ENCODE assay signal across 8 cellular contexts in genomic region chr3:159988617-159989251, GRCh38. TPM values are rescaled to one million over a fixed set of nuclear protein-coding genes. Genes with fewer than 3 reads are reported as not detected.
DNase-seq lines count a peak whose midpoint lies in the region; ATAC-seq, FAIRE-seq and TF ChIP-seq lines count a peak whose summit lies in the region.

Gene IL12A, plus strand, starts transcription at chr3:159988835.

- H4K20me1 ChIP-seq in endothelial cell of umbilical vein (replicated peaks; ENCODE audit: control insufficient read depth, extremely low read depth, insufficient read depth, low read length), result no peaks in the 10 kb centered on the region

- peak; percentile 55 for FAIRE-seq in endothelial cell of umbilical vein (lab: Jason Lieb, UNC)

- H3K9me3 ChIP-seq in endothelial cell of umbilical vein (replicated peaks; ENCODE audit: control insufficient read depth, insufficient read depth, low read length), result no peaks in the 10 kb centered on the region

- peaks cover 19% of the 10 kb centered on the region for H3K4me1 Mint-ChIP-seq in activated CD8-positive, alpha-beta memory T cell treated with anti-CD3 and anti-CD28 coated beads, Interleukin-2, amount 10 ng/mL, durations not matched to agents 7 days and 5 days

- TSS peak; percentile 25 for BruUV-seq in endothelial cell of umbilical vein (replicated peaks; lab: Mats Ljungman, UMichigan)

- peak within 1 kb of the TSS; percentile 66 for H3K27ac Mint-ChIP-seq in activated CD8-positive, alpha-beta memory T cell treated with anti-CD3 and anti-CD28 coated beads, Interleukin-2, amount 10 ng/mL, durations not matched to agents 7 days and 5 days

- H3K9ac ChIP-seq in endothelial cell of umbilical vein (replicated peaks; ENCODE audit: extremely low read depth, insufficient read depth, low read length), result peak within 1 kb of the TSS; percentile 42

- no peaks in the 10 kb centered on the region for H3K9me3 Mint-ChIP-seq in activated CD8-positive, alpha-beta memory T cell treated with anti-CD3 and anti-CD28 coated beads, Interleukin-2, amount 10 ng/mL, durations not matched to agents 7 days and 5 days (ENCODE audit: low read depth)

- peak within 1 kb of the TSS; percentile 58 to 71 (median 60) for H3K4me3 ChIP-seq in endothelial cell of umbilical vein (replicated peaks in 1 of 3; ENCODE audit: insufficient read depth in 1 of 3, low read depth in 1 of 3, low read length in 3 of 3)

- H3K79me2 ChIP-seq in endothelial cell of umbilical vein (ENCODE audit: control insufficient read depth, insufficient read depth, low read length), result no peaks in the 10 kb centered on the region

- peak within 1 kb of the TSS; percentile 76 for H3K4me2 ChIP-seq in endothelial cell of umbilical vein (ENCODE audit: insufficient read depth, low read length)

- CTCF ChIA-PET in activated CD8-positive, alpha-beta memory T cell treated with anti-CD3 and anti-CD28 coated beads, Interleukin-2, amount 10 ng/mL, durations not matched to agents 7 days and 5 days (lab: Charles Lee), result interaction anchor here (0.7 to 7.9 kb wide), 24 partner anchors 14 to 729 kb away, joined by 3 to 128 read pairs (median 3); no protein-coding TSS in a partner anchor
- CTCF ChIA-PET in endothelial cell of umbilical vein (lab: Charles Lee), result interaction anchor here (0.8 to 11.2 kb wide), 40 partner anchors 10 to 729 kb away, joined by 3 to 182 read pairs (median 5); no protein-coding TSS in a partner anchor

- H3K36me3 Mint-ChIP-seq in activated CD8-positive, alpha-beta memory T cell treated with anti-CD3 and anti-CD28 coated beads, Interleukin-2, amount 10 ng/mL, durations not matched to agents 7 days and 5 days, result peaks cover 9% of the 10 kb centered on the region

- POLR2A ChIA-PET in endothelial cell of umbilical vein (lab: Charles Lee), result no interaction called here

- peak; percentile 95 for ATAC-seq in GM18873 (IDR thresholded peaks at IDR 0.05; ENCODE audit: low FRiP score, unreplicated experiment)
- peak; percentile 92 for ATAC-seq in HG03103 (IDR thresholded peaks at IDR 0.05; ENCODE audit: low read depth, unreplicated experiment)
- ATAC-seq in activated CD8-positive, alpha-beta memory T cell treated with anti-CD3 and anti-CD28 coated beads, Interleukin-2, amount 10 ng/mL, durations not matched to agents 7 days and 5 days, result peak; percentile 96

- H3K4me3 Mint-ChIP-seq in activated CD8-positive, alpha-beta memory T cell treated with anti-CD3 and anti-CD28 coated beads, Interleukin-2, amount 10 ng/mL, durations not matched to agents 7 days and 5 days, result peak within 1 kb of the TSS; percentile 76

- peaks cover 4% of the 10 kb centered on the region for H3K4me1 ChIP-seq in endothelial cell of umbilical vein (ENCODE audit: control insufficient read depth, extremely low read depth, insufficient read depth, low read length)

- H3K9me1 ChIP-seq in endothelial cell of umbilical vein (replicated peaks; ENCODE audit: control insufficient read depth, extremely low read depth, insufficient read depth, low read length), result no peaks in the 10 kb centered on the region

- intact Hi-C loops in endothelial cell of umbilical vein (cut with micrococcal nuclease), result loop anchor here (1.0 to 5.0 kb wide), 4 partner anchors 60 to 225 kb away; no protein-coding TSS in a partner anchor

- peak within 1 kb of the TSS; percentile 91 for H2AFZ ChIP-seq in endothelial cell of umbilical vein (ENCODE audit: low read depth, low read length)

- peaks cover 8% of the 10 kb centered on the region for H3K27me3 Mint-ChIP-seq in activated CD8-positive, alpha-beta memory T cell treated with anti-CD3 and anti-CD28 coated beads, Interleukin-2, amount 10 ng/mL, durations not matched to agents 7 days and 5 days

- H3K27ac ChIP-seq in endothelial cell of umbilical vein (ENCODE audit: insufficient read depth, low read depth, low read length), result no peak within 1 kb of the TSS

- TF ChIP-seq POLR2A in endothelial cell of umbilical vein (IDR thresholded peaks at IDR 0.05; ENCODE audit: low read depth, low read length), result no peak

- no peaks in the 10 kb centered on the region for H3K36me3 ChIP-seq in endothelial cell of umbilical vein (ENCODE audit: control insufficient read depth in 2 of 2, extremely low read depth in 1 of 2, insufficient read depth in 2 of 2, low read length in 2 of 2)

- TF ChIP-seq CTCF in endothelial cell of umbilical vein (IDR thresholded peaks at IDR 0.05; ENCODE audit: extremely low read depth in 1 of 2, insufficient read depth in 1 of 2, low read depth in 1 of 2, low read length in 2 of 2), result peak; percentile 96 to 98

- dilution Hi-C loops in endothelial cell of umbilical vein (cut with MboI; ENCODE audit: extremely low pct_ligation_motif_present, low sequenced_read_pairs), result no loop called here

- peak; percentile 73 to 74 for DNase-seq in AML-193 (lab: John Stamatoyannopoulos, UW)
- peak; percentile 67 for DNase-seq in NCI-H69 (lab: John Stamatoyannopoulos, UW)
- DNase-seq in activated CD8-positive, alpha-beta memory T cell treated with anti-CD3 and anti-CD28 coated beads, Interleukin-2, amount 10 ng/mL, durations not matched to agents 7 days and 5 days, result peak; percentile 89
- DNase-seq in endothelial cell of umbilical vein (ENCODE audit: low read depth, low spot score), result peak; percentile 75
- DNase-seq in mucosa of gallbladder (ENCODE audit: low spot score), result peak; percentile 53
- DNase-seq in stimulated activated CD8-positive, alpha-beta memory T cell treated with anti-CD3 and anti-CD28 coated beads, Interleukin-4, amount 100 ng/mL, for 4 hours (ENCODE audit: low read depth in 2 of 2, low spot score in 1 of 2), result peak; percentile 62 to 82

- no peaks in the 10 kb centered on the region for H3K27me3 ChIP-seq in endothelial cell of umbilical vein (ENCODE audit: control insufficient read depth in 2 of 2, insufficient read depth in 2 of 2, low read length in 2 of 2)

TF ChIP-seq in endothelial cell of umbilical vein, 7 proteins besides CTCF, POLR2A, EP300 and RAD21:
- TF ChIP-seq MYC (IDR thresholded peaks at IDR 0.05; ENCODE audit: low read depth, low read length), result no peak
- TF ChIP-seq POLR2AphosphoS5 (IDR thresholded peaks at IDR 0.05; ENCODE audit: insufficient read depth, low read depth, low read length), result no peak
- TF ChIP-seq JUN (IDR thresholded peaks at IDR 0.05; ENCODE audit: borderline replicate concordance, insufficient read depth, insufficient read length, low read depth), result no peak
- TF ChIP-seq EZH2 (IDR thresholded peaks at IDR 0.05; ENCODE audit: borderline replicate concordance, low read depth, low read length, severe bottlenecking), result no peak
- no peak for TF ChIP-seq GATA2 (IDR thresholded peaks at IDR 0.05; ENCODE audit: insufficient read depth, insufficient read length, low read depth, low read length)
- TF ChIP-seq MAX (IDR thresholded peaks at IDR 0.05; ENCODE audit: insufficient read depth, insufficient read length), result no peak
- peak; percentile 11 for TF ChIP-seq FOS (IDR thresholded peaks at IDR 0.05; ENCODE audit: borderline replicate concordance, insufficient read depth, low read length)

RNA-seq across cellular contexts. Expression of gene IL12A, which starts in this region (rescaled TPM):
- 1 to 10 TPM in 1 of 2 experiments, under 1 TPM in 1; 0.63 to 1.4 TPM for total RNA-seq in activated CD8-positive, alpha-beta memory T cell treated with anti-CD3 and anti-CD28 coated beads, Interleukin-2, amount 10 ng/mL, durations not matched to agents 7 days and 5 days
- total RNA-seq in endothelial cell of umbilical vein, result 1.5 and 1.7 TPM in 2 replicates
- polyA plus RNA-seq in endothelial cell of umbilical vein, result 1.6 and 2.8 TPM in 2 replicates
- 1.2 and 2.3 TPM in 2 replicates for polyA plus RNA-seq in endothelial cell of umbilical vein (2011; cell fraction: cytosol; rRNA removed)
- polyA plus RNA-seq in endothelial cell of umbilical vein (2011; cell fraction: nucleus; rRNA removed), result 3.1 and 3.2 TPM in 2 replicates
- polyA plus RNA-seq in endothelial cell of umbilical vein (2012), result 0.70 and 0.86 TPM in 2 replicates
- 0.41 and 1.7 TPM in 2 replicates for polyA minus RNA-seq in endothelial cell of umbilical vein
- polyA minus RNA-seq in endothelial cell of umbilical vein (2011; cell fraction: cytosol; rRNA and poly(A)+ RNA removed), result not detected
- polyA minus RNA-seq in endothelial cell of umbilical vein (2011; cell fraction: nucleus; rRNA and poly(A)+ RNA removed), result 0.82 and 1.1 TPM in 2 replicates
- total RNA-seq in mucosa of gallbladder, result 0.14 TPM

Comparison
In these comparisons a context has a peak if more than half of its experiments do, and no peak if none do; other contexts are left out.
1. Peak in DNase-seq in mucosa of gallbladder; RNA of the gene not detected or under 1 TPM.